ENCODE assay signal across 2 cellular contexts in the genomic region with DNA sequence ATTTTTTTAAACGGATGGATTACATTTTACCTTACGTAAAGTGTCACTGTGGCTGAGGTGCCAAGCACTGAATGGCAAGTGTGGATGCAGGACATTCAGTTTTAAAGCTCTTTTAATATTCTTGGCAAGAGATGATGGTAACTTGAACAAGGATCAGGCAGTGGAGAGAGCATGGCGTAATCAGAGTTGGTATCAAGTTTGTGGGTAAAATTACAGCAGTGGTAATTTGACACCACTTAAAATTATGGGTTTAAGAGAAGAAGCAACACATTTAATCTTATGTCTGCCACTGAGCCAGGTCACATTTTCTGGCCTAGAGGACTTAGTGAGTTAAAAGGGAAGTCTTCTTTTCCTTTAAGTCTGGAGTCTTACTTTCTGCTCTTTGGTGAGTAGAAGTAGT.
TF ChIP-seq lines count a peak whose summit lies in the region.

No MANE protein-coding gene starts in this region.

TF ChIP-seq in GM23338, 12 proteins besides CTCF, POLR2A, EP300 and RAD21 (continues in another document):
- no peak for TF ChIP-seq EZH2 (IDR thresholded peaks at IDR 0.05; ENCODE audit: low read depth, unreplicated experiment)
- TF ChIP-seq ZNF331 (CRISPR knock-in tag; IDR thresholded peaks at IDR 0.05; ENCODE audit: low read depth), result no peak
- TF ChIP-seq, protein P1, sequence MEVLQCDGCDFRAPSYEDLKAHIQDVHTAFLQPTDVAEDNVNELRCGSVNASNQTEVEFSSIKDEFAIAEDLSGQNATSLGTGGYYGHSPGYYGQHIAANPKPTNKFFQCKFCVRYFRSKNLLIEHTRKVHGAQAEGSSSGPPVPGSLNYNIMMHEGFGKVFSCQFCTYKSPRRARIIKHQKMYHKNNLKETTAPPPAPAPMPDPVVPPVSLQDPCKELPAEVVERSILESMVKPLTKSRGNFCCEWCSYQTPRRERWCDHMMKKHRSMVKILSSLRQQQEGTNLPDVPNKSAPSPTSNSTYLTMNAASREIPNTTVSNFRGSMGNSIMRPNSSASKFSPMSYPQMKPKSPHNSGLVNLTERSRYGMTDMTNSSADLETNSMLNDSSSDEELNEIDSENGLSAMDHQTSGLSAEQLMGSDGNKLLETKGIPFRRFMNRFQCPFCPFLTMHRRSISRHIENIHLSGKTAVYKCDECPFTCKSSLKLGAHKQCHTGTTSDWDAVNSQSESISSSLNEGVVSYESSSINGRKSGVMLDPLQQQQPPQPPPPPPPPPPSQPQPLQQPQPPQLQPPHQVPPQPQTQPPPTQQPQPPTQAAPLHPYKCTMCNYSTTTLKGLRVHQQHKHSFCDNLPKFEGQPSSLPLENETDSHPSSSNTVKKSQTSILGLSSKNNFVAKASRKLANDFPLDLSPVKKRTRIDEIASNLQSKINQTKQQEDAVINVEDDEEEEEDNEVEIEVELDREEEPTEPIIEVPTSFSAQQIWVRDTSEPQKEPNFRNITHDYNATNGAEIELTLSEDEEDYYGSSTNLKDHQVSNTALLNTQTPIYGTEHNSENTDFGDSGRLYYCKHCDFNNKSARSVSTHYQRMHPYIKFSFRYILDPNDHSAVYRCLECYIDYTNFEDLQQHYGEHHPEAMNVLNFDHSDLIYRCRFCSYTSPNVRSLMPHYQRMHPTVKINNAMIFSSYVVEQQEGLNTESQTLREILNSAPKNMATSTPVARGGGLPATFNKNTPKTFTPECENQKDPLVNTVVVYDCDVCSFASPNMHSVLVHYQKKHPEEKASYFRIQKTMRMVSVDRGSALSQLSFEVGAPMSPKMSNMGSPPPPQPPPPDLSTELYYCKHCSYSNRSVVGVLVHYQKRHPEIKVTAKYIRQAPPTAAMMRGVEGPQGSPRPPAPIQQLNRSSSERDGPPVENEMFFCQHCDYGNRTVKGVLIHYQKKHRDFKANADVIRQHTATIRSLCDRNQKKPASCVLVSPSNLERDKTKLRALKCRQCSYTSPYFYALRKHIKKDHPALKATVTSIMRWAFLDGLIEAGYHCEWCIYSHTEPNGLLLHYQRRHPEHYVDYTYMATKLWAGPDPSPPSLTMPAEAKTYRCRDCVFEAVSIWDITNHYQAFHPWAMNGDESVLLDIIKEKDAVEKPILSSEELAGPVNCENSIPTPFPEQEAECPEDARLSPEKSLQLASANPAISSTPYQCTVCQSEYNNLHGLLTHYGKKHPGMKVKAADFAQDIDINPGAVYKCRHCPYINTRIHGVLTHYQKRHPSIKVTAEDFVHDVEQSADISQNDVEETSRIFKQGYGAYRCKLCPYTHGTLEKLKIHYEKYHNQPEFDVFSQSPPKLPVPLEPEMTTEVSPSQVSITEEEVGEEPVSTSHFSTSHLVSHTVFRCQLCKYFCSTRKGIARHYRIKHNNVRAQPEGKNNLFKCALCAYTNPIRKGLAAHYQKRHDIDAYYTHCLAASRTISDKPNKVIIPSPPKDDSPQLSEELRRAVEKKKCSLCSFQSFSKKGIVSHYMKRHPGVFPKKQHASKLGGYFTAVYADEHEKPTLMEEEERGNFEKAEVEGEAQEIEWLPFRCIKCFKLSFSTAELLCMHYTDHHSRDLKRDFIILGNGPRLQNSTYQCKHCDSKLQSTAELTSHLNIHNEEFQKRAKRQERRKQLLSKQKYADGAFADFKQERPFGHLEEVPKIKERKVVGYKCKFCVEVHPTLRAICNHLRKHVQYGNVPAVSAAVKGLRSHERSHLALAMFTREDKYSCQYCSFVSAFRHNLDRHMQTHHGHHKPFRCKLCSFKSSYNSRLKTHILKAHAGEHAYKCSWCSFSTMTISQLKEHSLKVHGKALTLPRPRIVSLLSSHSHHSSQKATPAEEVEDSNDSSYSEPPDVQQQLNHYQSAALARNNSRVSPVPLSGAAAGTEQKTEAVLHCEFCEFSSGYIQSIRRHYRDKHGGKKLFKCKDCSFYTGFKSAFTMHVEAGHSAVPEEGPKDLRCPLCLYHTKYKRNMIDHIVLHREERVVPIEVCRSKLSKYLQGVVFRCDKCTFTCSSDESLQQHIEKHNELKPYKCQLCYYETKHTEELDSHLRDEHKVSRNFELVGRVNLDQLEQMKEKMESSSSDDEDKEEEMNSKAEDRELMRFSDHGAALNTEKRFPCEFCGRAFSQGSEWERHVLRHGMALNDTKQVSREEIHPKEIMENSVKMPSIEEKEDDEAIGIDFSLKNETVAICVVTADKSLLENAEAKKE (CRISPR knock-in tag; IDR thresholded peaks at IDR 0.05), result no peak
- TF ChIP-seq EZH2phosphoT487 (IDR thresholded peaks at IDR 0.05; ENCODE audit: unreplicated experiment), result no peak
- TF ChIP-seq, protein P2, sequence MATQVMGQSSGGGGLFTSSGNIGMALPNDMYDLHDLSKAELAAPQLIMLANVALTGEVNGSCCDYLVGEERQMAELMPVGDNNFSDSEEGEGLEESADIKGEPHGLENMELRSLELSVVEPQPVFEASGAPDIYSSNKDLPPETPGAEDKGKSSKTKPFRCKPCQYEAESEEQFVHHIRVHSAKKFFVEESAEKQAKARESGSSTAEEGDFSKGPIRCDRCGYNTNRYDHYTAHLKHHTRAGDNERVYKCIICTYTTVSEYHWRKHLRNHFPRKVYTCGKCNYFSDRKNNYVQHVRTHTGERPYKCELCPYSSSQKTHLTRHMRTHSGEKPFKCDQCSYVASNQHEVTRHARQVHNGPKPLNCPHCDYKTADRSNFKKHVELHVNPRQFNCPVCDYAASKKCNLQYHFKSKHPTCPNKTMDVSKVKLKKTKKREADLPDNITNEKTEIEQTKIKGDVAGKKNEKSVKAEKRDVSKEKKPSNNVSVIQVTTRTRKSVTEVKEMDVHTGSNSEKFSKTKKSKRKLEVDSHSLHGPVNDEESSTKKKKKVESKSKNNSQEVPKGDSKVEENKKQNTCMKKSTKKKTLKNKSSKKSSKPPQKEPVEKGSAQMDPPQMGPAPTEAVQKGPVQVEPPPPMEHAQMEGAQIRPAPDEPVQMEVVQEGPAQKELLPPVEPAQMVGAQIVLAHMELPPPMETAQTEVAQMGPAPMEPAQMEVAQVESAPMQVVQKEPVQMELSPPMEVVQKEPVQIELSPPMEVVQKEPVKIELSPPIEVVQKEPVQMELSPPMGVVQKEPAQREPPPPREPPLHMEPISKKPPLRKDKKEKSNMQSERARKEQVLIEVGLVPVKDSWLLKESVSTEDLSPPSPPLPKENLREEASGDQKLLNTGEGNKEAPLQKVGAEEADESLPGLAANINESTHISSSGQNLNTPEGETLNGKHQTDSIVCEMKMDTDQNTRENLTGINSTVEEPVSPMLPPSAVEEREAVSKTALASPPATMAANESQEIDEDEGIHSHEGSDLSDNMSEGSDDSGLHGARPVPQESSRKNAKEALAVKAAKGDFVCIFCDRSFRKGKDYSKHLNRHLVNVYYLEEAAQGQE (IDR thresholded peaks at IDR 0.05; ENCODE audit: unreplicated experiment), result no peak
- no peak for TF ChIP-seq JUNB (IDR thresholded peaks at IDR 0.05; ENCODE audit: unreplicated experiment)
- no peak for TF ChIP-seq ZNF114 (CRISPR knock-in tag; IDR thresholded peaks at IDR 0.05)
- no peak for TF ChIP-seq STAT1 (IDR thresholded peaks at IDR 0.05; ENCODE audit: unreplicated experiment)
- TF ChIP-seq, protein P3, sequence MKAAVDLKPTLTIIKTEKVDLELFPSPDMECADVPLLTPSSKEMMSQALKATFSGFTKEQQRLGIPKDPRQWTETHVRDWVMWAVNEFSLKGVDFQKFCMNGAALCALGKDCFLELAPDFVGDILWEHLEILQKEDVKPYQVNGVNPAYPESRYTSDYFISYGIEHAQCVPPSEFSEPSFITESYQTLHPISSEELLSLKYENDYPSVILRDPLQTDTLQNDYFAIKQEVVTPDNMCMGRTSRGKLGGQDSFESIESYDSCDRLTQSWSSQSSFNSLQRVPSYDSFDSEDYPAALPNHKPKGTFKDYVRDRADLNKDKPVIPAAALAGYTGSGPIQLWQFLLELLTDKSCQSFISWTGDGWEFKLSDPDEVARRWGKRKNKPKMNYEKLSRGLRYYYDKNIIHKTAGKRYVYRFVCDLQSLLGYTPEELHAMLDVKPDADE (IDR thresholded peaks at IDR 0.05), result no peak
- no peak for TF ChIP-seq NANOG (IDR thresholded peaks at IDR 0.05; ENCODE audit: borderline replicate concordance)

TF ChIP-seq in K562, 482 proteins besides CTCF, POLR2A, EP300 and RAD21:
- TF ChIP-seq ZNF551 (CRISPR knock-in tag; IDR thresholded peaks at IDR 0.05), result no peak
- no peak for TF ChIP-seq MBD2 (IDR thresholded peaks at IDR 0.05; ENCODE audit: borderline replicate concordance, low read depth)
- TF ChIP-seq, protein P4, sequence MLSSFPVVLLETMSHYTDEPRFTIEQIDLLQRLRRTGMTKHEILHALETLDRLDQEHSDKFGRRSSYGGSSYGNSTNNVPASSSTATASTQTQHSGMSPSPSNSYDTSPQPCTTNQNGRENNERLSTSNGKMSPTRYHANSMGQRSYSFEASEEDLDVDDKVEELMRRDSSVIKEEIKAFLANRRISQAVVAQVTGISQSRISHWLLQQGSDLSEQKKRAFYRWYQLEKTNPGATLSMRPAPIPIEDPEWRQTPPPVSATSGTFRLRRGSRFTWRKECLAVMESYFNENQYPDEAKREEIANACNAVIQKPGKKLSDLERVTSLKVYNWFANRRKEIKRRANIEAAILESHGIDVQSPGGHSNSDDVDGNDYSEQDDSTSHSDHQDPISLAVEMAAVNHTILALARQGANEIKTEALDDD (IDR thresholded peaks at IDR 0.05), result peak; percentile 43
